1 cellular context compared by ENCODE assay signal in the genomic region with DNA sequence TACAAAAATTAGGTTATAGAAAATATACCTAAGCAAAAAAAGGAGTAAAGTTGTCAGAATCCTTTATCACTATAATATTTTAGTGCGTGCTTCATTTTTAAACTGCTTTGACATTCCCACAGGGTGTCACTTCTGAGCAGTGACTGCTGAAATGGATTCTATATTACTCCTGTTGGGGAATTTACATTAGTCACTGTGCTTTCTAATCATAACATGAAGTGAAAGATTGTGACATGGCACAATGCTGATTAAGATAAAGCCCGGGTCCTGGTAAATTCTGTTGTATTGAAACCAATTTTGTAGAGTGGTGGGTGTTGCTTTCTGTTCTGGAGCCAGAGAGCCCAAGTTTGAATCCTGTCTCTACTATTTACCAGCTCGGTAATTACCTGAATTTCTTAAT.
TF ChIP-seq lines count a peak whose summit lies in the region.

No MANE protein-coding gene starts in this region.

TF ChIP-seq in K562, 482 proteins besides CTCF, POLR2A, EP300 and RAD21 (continued from another document):
- TF ChIP-seq, protein P1, sequence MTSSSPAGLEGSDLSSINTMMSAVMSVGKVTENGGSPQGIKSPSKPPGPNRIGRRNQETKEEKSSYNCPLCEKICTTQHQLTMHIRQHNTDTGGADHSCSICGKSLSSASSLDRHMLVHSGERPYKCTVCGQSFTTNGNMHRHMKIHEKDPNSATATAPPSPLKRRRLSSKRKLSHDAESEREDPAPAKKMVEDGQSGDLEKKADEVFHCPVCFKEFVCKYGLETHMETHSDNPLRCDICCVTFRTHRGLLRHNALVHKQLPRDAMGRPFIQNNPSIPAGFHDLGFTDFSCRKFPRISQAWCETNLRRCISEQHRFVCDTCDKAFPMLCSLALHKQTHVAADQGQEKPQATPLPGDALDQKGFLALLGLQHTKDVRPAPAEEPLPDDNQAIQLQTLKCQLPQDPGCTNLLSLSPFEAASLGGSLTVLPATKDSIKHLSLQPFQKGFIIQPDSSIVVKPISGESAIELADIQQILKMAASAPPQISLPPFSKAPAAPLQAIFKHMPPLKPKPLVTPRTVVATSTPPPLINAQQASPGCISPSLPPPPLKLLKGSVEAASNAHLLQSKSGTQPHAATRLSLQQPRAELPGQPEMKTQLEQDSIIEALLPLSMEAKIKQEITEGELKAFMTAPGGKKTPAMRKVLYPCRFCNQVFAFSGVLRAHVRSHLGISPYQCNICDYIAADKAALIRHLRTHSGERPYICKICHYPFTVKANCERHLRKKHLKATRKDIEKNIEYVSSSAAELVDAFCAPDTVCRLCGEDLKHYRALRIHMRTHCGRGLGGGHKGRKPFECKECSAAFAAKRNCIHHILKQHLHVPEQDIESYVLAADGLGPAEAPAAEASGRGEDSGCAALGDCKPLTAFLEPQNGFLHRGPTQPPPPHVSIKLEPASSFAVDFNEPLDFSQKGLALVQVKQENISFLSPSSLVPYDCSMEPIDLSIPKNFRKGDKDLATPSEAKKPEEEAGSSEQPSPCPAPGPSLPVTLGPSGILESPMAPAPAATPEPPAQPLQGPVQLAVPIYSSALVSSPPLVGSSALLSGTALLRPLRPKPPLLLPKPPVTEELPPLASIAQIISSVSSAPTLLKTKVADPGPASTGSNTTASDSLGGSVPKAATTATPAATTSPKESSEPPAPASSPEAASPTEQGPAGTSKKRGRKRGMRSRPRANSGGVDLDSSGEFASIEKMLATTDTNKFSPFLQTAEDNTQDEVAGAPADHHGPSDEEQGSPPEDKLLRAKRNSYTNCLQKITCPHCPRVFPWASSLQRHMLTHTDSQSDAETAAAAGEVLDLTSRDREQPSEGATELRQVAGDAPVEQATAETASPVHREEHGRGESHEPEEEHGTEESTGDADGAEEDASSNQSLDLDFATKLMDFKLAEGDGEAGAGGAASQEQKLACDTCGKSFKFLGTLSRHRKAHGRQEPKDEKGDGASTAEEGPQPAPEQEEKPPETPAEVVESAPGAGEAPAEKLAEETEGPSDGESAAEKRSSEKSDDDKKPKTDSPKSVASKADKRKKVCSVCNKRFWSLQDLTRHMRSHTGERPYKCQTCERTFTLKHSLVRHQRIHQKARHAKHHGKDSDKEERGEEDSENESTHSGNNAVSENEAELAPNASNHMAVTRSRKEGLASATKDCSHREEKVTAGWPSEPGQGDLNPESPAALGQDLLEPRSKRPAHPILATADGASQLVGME (CRISPR knock-in tag; IDR thresholded peaks at IDR 0.05), result no peak
- TF ChIP-seq SAFB2 (IDR thresholded peaks at IDR 0.05; ENCODE audit: borderline replicate concordance, low read depth, low read length, severe bottlenecking) (no peak), CEBPB (tag; IDR thresholded peaks at IDR 0.05) (peak; percentile 41; the same call in 1 of the 2 replicates), MCM5 (IDR thresholded peaks at IDR 0.05; ENCODE audit: low read depth) (no peak), DIDO1 (tag; IDR thresholded peaks at IDR 0.05; ENCODE audit: low read depth) (no peak), TOE1 (IDR thresholded peaks at IDR 0.05; ENCODE audit: borderline replicate concordance) (no peak), TOE1 (CRISPR knock-in tag; IDR thresholded peaks at IDR 0.05; ENCODE audit: borderline replicate concordance, low read depth) (no peak), SOX6 (IDR thresholded peaks at IDR 0.05) (peak; percentile 66; the same call in 1 of the 2 replicates), SMARCA4 (IDR thresholded peaks at IDR 0.05) (0 out of 2 replicates have a peak, but pooled peaks have one; percentile 43), MAFG (tag; conservative IDR thresholded peaks at IDR 0.05) (peak; percentile 68), PURB (CRISPR knock-in tag; IDR thresholded peaks at IDR 0.05; ENCODE audit: low read depth) (no peak), RFX5 (IDR thresholded peaks at IDR 0.05; ENCODE audit: low read depth, low read length) (no peak), SMARCE1 (IDR thresholded peaks at IDR 0.05) (no peak), CREB1 (IDR thresholded peaks at IDR 0.05) (no peak), CREB1 (CRISPR knock-in tag; IDR thresholded peaks at IDR 0.05) (no peak), NCOA6 (IDR thresholded peaks at IDR 0.05) (no peak), ZNF224 (CRISPR knock-in tag; IDR thresholded peaks at IDR 0.05) (no peak), HNRNPK (IDR thresholded peaks at IDR 0.05; ENCODE audit: low read depth, low read length, poor library complexity, severe bottlenecking) (no peak), ZNF121 (CRISPR knock-in tag; conservative IDR thresholded peaks at IDR 0.05) (no peak), JUNB (CRISPR knock-in tag; conservative IDR thresholded peaks at IDR 0.05) (no peak), SAP30 (IDR thresholded peaks at IDR 0.05; ENCODE audit: borderline replicate concordance, insufficient read depth, low read depth, low read length, poor library complexity, severe bottlenecking) (no peak), ZBED1 (IDR thresholded peaks at IDR 0.05) (no peak), RBM34 (IDR thresholded peaks at IDR 0.05; ENCODE audit: borderline replicate concordance, insufficient read depth, low read length) (no peak), ARID1B (IDR thresholded peaks at IDR 0.05) (peak; percentile 45; the same call in 1 of the 2 replicates), NFE2 (IDR thresholded peaks at IDR 0.05; ENCODE audit: low read depth) (peak; percentile 66), MAFF (IDR thresholded peaks at IDR 0.05; ENCODE audit: low read length) (peak; percentile 26; the same call in 1 of the 2 replicates), FOXJ2 (tag; IDR thresholded peaks at IDR 0.05) (no peak), SMAD2 (IDR thresholded peaks at IDR 0.05; ENCODE audit: low read depth, low read length) (no peak), NELFE (IDR thresholded peaks at IDR 0.05; ENCODE audit: insufficient read depth, insufficient read length) (no peak), DPF2 (IDR thresholded peaks at IDR 0.05) (peak; percentile 57; the same call in 1 of the 2 replicates), ZNF212 (CRISPR knock-in tag; IDR thresholded peaks at IDR 0.05) (no peak), ATF1 (CRISPR knock-in tag; IDR thresholded peaks at IDR 0.05) (no peak), ATF1 (tag; IDR thresholded peaks at IDR 0.05) (no peak), TFAM (CRISPR knock-in tag; conservative IDR thresholded peaks at IDR 0.05) (no peak), TEAD1 (CRISPR knock-in tag; IDR thresholded peaks at IDR 0.05) (no peak), DMBX1 (CRISPR knock-in tag; IDR thresholded peaks at IDR 0.05; ENCODE audit: borderline replicate concordance) (no peak), JUND (IDR thresholded peaks at IDR 0.05; ENCODE audit: borderline replicate concordance, low read depth, low read length) (no peak; the same call in 1 of the 2 replicates), JUND (tag; IDR thresholded peaks at IDR 0.05; ENCODE audit: borderline replicate concordance, low read depth, low read length) (no peak), TCF7L2 (IDR thresholded peaks at IDR 0.05; ENCODE audit: low read depth, low read length) (no peak), ZNF77 (CRISPR knock-in tag; IDR thresholded peaks at IDR 0.05) (no peak), ZSCAN32 (CRISPR knock-in tag; IDR thresholded peaks at IDR 0.05) (no peak), TEAD4 (IDR thresholded peaks at IDR 0.05; ENCODE audit: low read length) (0 out of 2 replicates have a peak, but pooled peaks have one; percentile 26), TEAD4 (CRISPR knock-in tag; IDR thresholded peaks at IDR 0.05; ENCODE audit: borderline replicate concordance) (no peak), ZNF444 (CRISPR knock-in tag; IDR thresholded peaks at IDR 0.05) (no peak)
- TF ChIP-seq, protein P2, sequence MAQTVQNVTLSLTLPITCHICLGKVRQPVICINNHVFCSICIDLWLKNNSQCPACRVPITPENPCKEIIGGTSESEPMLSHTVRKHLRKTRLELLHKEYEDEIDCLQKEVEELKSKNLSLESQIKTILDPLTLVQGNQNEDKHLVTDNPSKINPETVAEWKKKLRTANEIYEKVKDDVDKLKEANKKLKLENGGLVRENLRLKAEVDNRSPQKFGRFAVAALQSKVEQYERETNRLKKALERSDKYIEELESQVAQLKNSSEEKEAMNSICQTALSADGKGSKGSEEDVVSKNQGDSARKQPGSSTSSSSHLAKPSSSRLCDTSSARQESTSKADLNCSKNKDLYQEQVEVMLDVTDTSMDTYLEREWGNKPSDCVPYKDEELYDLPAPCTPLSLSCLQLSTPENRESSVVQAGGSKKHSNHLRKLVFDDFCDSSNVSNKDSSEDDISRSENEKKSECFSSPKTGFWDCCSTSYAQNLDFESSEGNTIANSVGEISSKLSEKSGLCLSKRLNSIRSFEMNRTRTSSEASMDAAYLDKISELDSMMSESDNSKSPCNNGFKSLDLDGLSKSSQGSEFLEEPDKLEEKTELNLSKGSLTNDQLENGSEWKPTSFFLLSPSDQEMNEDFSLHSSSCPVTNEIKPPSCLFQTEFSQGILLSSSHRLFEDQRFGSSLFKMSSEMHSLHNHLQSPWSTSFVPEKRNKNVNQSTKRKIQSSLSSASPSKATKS (CRISPR knock-in tag; IDR thresholded peaks at IDR 0.05), result no peak
- TF ChIP-seq, protein P3, sequence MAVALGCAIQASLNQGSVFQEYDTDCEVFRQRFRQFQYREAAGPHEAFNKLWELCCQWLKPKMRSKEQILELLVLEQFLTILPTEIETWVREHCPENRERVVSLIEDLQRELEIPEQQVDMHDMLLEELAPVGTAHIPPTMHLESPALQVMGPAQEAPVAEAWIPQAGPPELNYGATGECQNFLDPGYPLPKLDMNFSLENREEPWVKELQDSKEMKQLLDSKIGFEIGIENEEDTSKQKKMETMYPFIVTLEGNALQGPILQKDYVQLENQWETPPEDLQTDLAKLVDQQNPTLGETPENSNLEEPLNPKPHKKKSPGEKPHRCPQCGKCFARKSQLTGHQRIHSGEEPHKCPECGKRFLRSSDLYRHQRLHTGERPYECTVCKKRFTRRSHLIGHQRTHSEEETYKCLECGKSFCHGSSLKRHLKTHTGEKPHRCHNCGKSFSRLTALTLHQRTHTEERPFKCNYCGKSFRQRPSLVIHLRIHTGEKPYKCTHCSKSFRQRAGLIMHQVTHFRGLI (CRISPR knock-in tag; IDR thresholded peaks at IDR 0.05), result no peak
- TF ChIP-seq, protein P4, sequence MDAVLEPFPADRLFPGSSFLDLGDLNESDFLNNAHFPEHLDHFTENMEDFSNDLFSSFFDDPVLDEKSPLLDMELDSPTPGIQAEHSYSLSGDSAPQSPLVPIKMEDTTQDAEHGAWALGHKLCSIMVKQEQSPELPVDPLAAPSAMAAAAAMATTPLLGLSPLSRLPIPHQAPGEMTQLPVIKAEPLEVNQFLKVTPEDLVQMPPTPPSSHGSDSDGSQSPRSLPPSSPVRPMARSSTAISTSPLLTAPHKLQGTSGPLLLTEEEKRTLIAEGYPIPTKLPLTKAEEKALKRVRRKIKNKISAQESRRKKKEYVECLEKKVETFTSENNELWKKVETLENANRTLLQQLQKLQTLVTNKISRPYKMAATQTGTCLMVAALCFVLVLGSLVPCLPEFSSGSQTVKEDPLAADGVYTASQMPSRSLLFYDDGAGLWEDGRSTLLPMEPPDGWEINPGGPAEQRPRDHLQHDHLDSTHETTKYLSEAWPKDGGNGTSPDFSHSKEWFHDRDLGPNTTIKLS (IDR thresholded peaks at IDR 0.05; ENCODE audit: borderline replicate concordance, low read depth), result no peak
- TF ChIP-seq, protein P5, sequence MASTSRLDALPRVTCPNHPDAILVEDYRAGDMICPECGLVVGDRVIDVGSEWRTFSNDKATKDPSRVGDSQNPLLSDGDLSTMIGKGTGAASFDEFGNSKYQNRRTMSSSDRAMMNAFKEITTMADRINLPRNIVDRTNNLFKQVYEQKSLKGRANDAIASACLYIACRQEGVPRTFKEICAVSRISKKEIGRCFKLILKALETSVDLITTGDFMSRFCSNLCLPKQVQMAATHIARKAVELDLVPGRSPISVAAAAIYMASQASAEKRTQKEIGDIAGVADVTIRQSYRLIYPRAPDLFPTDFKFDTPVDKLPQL (IDR thresholded peaks at IDR 0.05; ENCODE audit: extremely low read depth, insufficient read length), result no peak
- TF ChIP-seq, protein P6, sequence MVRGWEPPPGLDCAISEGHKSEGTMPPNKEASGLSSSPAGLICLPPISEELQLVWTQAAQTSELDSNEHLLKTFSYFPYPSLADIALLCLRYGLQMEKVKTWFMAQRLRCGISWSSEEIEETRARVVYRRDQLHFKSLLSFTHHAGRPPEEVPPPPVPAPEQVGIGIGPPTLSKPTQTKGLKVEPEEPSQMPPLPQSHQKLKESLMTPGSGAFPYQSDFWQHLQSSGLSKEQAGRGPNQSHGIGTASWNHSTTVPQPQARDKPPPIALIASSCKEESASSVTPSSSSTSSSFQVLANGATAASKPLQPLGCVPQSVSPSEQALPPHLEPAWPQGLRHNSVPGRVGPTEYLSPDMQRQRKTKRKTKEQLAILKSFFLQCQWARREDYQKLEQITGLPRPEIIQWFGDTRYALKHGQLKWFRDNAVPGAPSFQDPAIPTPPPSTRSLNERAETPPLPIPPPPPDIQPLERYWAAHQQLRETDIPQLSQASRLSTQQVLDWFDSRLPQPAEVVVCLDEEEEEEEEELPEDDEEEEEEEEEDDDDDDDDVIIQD (CRISPR knock-in tag; IDR thresholded peaks at IDR 0.05), result no peak
- TF ChIP-seq, protein P7, sequence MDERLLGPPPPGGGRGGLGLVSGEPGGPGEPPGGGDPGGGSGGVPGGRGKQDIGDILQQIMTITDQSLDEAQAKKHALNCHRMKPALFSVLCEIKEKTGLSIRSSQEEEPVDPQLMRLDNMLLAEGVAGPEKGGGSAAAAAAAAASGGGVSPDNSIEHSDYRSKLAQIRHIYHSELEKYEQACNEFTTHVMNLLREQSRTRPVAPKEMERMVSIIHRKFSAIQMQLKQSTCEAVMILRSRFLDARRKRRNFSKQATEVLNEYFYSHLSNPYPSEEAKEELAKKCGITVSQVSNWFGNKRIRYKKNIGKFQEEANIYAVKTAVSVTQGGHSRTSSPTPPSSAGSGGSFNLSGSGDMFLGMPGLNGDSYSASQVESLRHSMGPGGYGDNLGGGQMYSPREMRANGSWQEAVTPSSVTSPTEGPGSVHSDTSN (CRISPR knock-in tag; IDR thresholded peaks at IDR 0.05; ENCODE audit: low read depth), result no peak
- TF ChIP-seq, protein P7 (tag; conservative IDR thresholded peaks at IDR 0.05; ENCODE audit: low read depth), result peak; percentile 48; the same call in 1 of the 2 replicates
